8 cellular contexts compared by ENCODE assay signal in the genomic region with DNA sequence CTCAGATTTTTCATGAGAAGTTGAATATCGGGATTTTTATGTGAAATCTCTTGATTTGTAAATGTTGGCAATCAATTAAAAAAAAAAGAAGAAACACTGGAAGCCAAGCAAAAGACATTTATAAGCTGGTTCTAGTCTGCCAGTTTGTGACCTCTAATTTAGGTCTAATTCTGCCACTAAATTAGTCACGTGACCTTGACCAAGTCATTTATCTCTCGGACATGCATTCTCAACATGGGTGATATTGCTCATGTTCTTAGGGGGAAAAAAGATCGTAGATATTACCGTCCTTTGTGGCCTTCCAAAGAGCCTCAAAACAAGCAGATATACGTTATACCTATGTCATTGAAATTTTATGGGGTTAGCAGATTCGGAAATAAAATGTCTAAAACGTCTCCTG. TPM values are rescaled to one million over a fixed set of nuclear protein-coding genes. Genes with fewer than 3 reads are reported as not detected.
A peak's percentile ranks its signal among the peaks of the same experiment; 100 is the strongest.
DNase-seq lines count a peak whose midpoint lies in the region; ATAC-seq, FAIRE-seq and TF ChIP-seq lines count a peak whose summit lies in the region.

No MANE protein-coding gene starts in this region.

- ATAC-seq in thoracic aorta (ENCODE audit: insufficient number of reproducible peaks, low FRiP score, low read depth) (no peak), HG02623 (IDR thresholded peaks at IDR 0.05; ENCODE audit: unreplicated experiment) (no peak)

- FAIRE-seq in keratinocyte (lab: Jason Lieb, UNC): no peak

- peaks cover 8% of the 10 kb centered on the region for H3K27me3 Mint-ChIP-seq in activated CD4-positive, alpha-beta T cell treated with anti-CD3 and anti-CD28 coated beads, Interleukin-2, amount 10 ng/mL, durations not matched to agents 24 days and 14 days
- no peaks in the 10 kb centered on the region for H3K27me3 Mint-ChIP-seq in activated naive CD8-positive, alpha-beta T cell

- H3K27ac ChIP-seq in keratinocyte (ENCODE audit: control insufficient read depth, insufficient read depth, low read length) (peak overlapping the region; percentile 66), thoracic aorta (no peak overlapping the region)

- peak overlapping the region; percentile 64 for H3K27ac Mint-ChIP-seq in activated CD4-positive, alpha-beta T cell treated with anti-CD3 and anti-CD28 coated beads, Interleukin-2, amount 10 ng/mL, durations not matched to agents 24 days and 14 days
- peak overlapping the region; percentile 81 for H3K27ac Mint-ChIP-seq in activated naive CD8-positive, alpha-beta T cell

- no peaks in the 10 kb centered on the region for H3K9me1 ChIP-seq in keratinocyte (ENCODE audit: control insufficient read depth, extremely low read depth, insufficient read depth, low read length)

- H3K4me1 Mint-ChIP-seq in activated CD4-positive, alpha-beta T cell treated with anti-CD3 and anti-CD28 coated beads, Interleukin-2, amount 10 ng/mL, durations not matched to agents 24 days and 14 days: peaks cover 18% of the 10 kb centered on the region
- H3K4me1 Mint-ChIP-seq in activated naive CD8-positive, alpha-beta T cell (ENCODE audit: low read depth): peaks cover 25% of the 10 kb centered on the region

- peaks cover 2% of the 10 kb centered on the region for H3K36me3 Mint-ChIP-seq in activated CD4-positive, alpha-beta T cell treated with anti-CD3 and anti-CD28 coated beads, Interleukin-2, amount 10 ng/mL, durations not matched to agents 24 days and 14 days (ENCODE audit: low read depth)
- peaks cover 3% of the 10 kb centered on the region for H3K36me3 Mint-ChIP-seq in activated naive CD8-positive, alpha-beta T cell

- H4K20me1 ChIP-seq in keratinocyte (ENCODE audit: control insufficient read depth, extremely low read depth, insufficient read depth, low read length): no peaks in the 10 kb centered on the region

- H3K9me3 Mint-ChIP-seq in activated CD4-positive, alpha-beta T cell treated with anti-CD3 and anti-CD28 coated beads, Interleukin-2, amount 10 ng/mL, durations not matched to agents 24 days and 14 days: peaks cover 10% of the 10 kb centered on the region
- no peaks in the 10 kb centered on the region for H3K9me3 Mint-ChIP-seq in activated naive CD8-positive, alpha-beta T cell (ENCODE audit: low read depth)

- H3K4me3 ChIP-seq in keratinocyte (ENCODE audit: control insufficient read depth in 2 of 3, extremely low read depth in 1 of 3, insufficient read depth in 2 of 3, low read depth in 1 of 3, low read length in 3 of 3) (peak overlapping the region; percentile 87 to 95 (median 95)), thoracic aorta (peak overlapping the region; percentile 85)

- in situ Hi-C loops in GM13977 (cut with MboI; ENCODE audit: low pct_unique_long_range_greater_than_20kb, low sequenced_read_pairs, unreplicated experiment): no loop called here

- no peak for TF ChIP-seq CTCF in keratinocyte (optimal IDR thresholded peaks at IDR 0.05 in 1 of 3, IDR thresholded peaks at IDR 0.05 in 1 of 3, conservative IDR thresholded peaks at IDR 0.05 in 1 of 3; ENCODE audit: extremely low read depth in 1 of 3, insufficient read depth in 2 of 3, low read length in 3 of 3)
- TF ChIP-seq CTCF in thoracic aorta (IDR thresholded peaks at IDR 0.05): no peak
- no peak for TF ChIP-seq CTCF in GM13977 (IDR thresholded peaks at IDR 0.05; ENCODE audit: extremely low read depth, insufficient read depth, missing control alignments)

- peak overlapping the region; percentile 85 for H3K9ac ChIP-seq in keratinocyte (ENCODE audit: control insufficient read depth, extremely low read depth, insufficient read depth, low read length)

- intact Hi-C loops in activated CD4-positive, alpha-beta T cell treated with anti-CD3 and anti-CD28 coated beads, Interleukin-2, amount 10 ng/mL, durations not matched to agents 24 days and 14 days (cut with micrococcal nuclease): loop anchor here (2.0 kb wide), 1 partner anchor 135 kb away; no protein-coding TSS in a partner anchor

- H3K27me3 ChIP-seq in keratinocyte (ENCODE audit: control insufficient read depth, extremely low read depth, insufficient read depth, low read length) (no peaks in the 10 kb centered on the region), thoracic aorta (replicated peaks; ENCODE audit: insufficient read depth) (no peaks in the 10 kb centered on the region)

- no peaks in the 10 kb centered on the region for H3K36me3 ChIP-seq in keratinocyte (ENCODE audit: control insufficient read depth in 2 of 2, extremely low read depth in 1 of 2, insufficient read depth in 2 of 2, low read length in 2 of 2)
- no peaks in the 10 kb centered on the region for H3K36me3 ChIP-seq in thoracic aorta

- dilution Hi-C loops in keratinocyte (cut with MboI; ENCODE audit: extremely low pct_ligation_motif_present, low sequenced_read_pairs): no loop called here

- peaks cover 11% of the 10 kb centered on the region for H3K79me2 ChIP-seq in keratinocyte (ENCODE audit: control insufficient read depth, insufficient read depth, low read length)

- peak overlapping the region; percentile 100 for H3K4me3 Mint-ChIP-seq in activated CD4-positive, alpha-beta T cell treated with anti-CD3 and anti-CD28 coated beads, Interleukin-2, amount 10 ng/mL, durations not matched to agents 24 days and 14 days
- H3K4me3 Mint-ChIP-seq in activated naive CD8-positive, alpha-beta T cell: peak overlapping the region; percentile 99

- peak overlapping the region; percentile 97 for H2AFZ ChIP-seq in keratinocyte (ENCODE audit: control insufficient read depth, low read length)

- H3K9me3 ChIP-seq in keratinocyte (ENCODE audit: control insufficient read depth, low read depth, low read length): no peaks in the 10 kb centered on the region
- H3K9me3 ChIP-seq in thoracic aorta: no peaks in the 10 kb centered on the region

- H3K4me2 ChIP-seq in keratinocyte (ENCODE audit: control insufficient read depth, extremely low read depth, insufficient read depth, low read depth, low read length): peak overlapping the region; percentile 86

- no peak for DNase-seq in activated CD4-positive, alpha-beta T cell treated with anti-CD3 and anti-CD28 coated beads, Interleukin-2, amount 10 ng/mL, durations not matched to agents 24 days and 14 days
- no peak for DNase-seq in activated CD4-positive, alpha-beta T cell treated with anti-CD3 and anti-CD28 coated beads for 1 hour
- DNase-seq in keratinocyte (ENCODE audit: low read depth, low spot score): no peak
- no peak for DNase-seq in thoracic aorta (ENCODE audit: low spot score)
- no peak for DNase-seq in cerebellum (ENCODE audit: low spot score)
- DNase-seq in GM13977 (ENCODE audit: low spot score): no peak

- H3K4me1 ChIP-seq in keratinocyte (ENCODE audit: control insufficient read depth, extremely low read depth, insufficient read depth, low read length): peaks cover 13% of the 10 kb centered on the region
- peaks cover 3 to 15% of the 10 kb centered on the region in 2 donors for H3K4me1 ChIP-seq in thoracic aorta (ENCODE audit: control insufficient read depth in 1 of 2, low read depth in 2 of 2)

RNA-seq across cellular contexts. Expression of gene PTPDC1, which starts 52.9 kb away (rescaled TPM):
- 5.6 and 6.7 TPM in 2 replicates for total RNA-seq in activated CD4-positive, alpha-beta T cell treated with anti-CD3 and anti-CD28 coated beads, Interleukin-2, amount 10 ng/mL, durations not matched to agents 24 days and 14 days
- 4.4 to 8.2 TPM (median 7.5 TPM) in 3 replicates for polyA plus RNA-seq in keratinocyte
- 3.0 TPM for polyA plus RNA-seq in keratinocyte (2011; ENCODE audit: low read depth)
- 2.1 and 3.2 TPM in 2 replicates for polyA plus RNA-seq in keratinocyte (2011; cell fraction: cytosol; rRNA removed)
- polyA plus RNA-seq in keratinocyte (2011; cell fraction: nucleus; rRNA removed): 23.1 and 25.3 TPM in 2 replicates
- polyA plus RNA-seq in keratinocyte (2012; ENCODE audit: low replicate concordance): 2.8 and 3.3 TPM in 2 replicates
- polyA minus RNA-seq in keratinocyte: 2.9 to 12.6 TPM (median 7.7 TPM) in 3 replicates
- 4.4 TPM for polyA minus RNA-seq in keratinocyte (2011; cell fraction: cytosol; rRNA and poly(A)+ RNA removed)
- 13.3 and 21.6 TPM in 2 replicates for polyA minus RNA-seq in keratinocyte (2011; cell fraction: nucleus; rRNA and poly(A)+ RNA removed)
- total RNA-seq in thoracic aorta (10 to 100 TPM; 24.8 to 25.7 TPM), cerebellum (22.9 TPM)
